26 cellular contexts compared by ENCODE assay signal in genomic region chr9:130276955-130277354, GRCh38. TPM values are rescaled to one million over a fixed set of nuclear protein-coding genes. Genes with fewer than 3 reads are reported as not detected.
"Had no signal": no experiment of that assay in that cellular context is flagged by ENCODE, and none has a peak within 500 bp of the region (broad histone marks: within the 10 kb centered on the region; RNA-seq: fewer than 3 reads in every experiment).

No MANE protein-coding gene starts in this region.

- H3K4me3 Mint-ChIP-seq: activated CD4-positive, alpha-beta memory T cell treated with anti-CD3 and anti-CD28 coated beads, Interleukin-2, amount 10 ng/mL, durations not matched to agents 7 days and 5 days; activated CD8-positive, alpha-beta memory T cell treated with anti-CD3 and anti-CD28 coated beads, Interleukin-2, amount 10 ng/mL, durations not matched to agents 7 days and 5 days; activated naive CD4-positive, alpha-beta T cell treated with anti-CD3 and anti-CD28 coated beads, Interleukin-2, amount 10 ng/mL, durations not matched to agents 7 days and 5 days; brain; effector memory CD8-positive, alpha-beta T cell; nephron progenitor cell; stimulated activated naive CD8-positive, alpha-beta T cell treated with anti-CD3 and anti-CD28 coated beads, Interleukin-15, Interleukin-2, amounts not matched to agents 100 ng/mL and 50 ng/mL, for 24 hours had no signal

- H3K27ac ChIP-seq: lower lobe of right lung, thyroid gland had no signal

- H3K36me3 ChIP-seq: esophagus muscularis mucosa, gastroesophageal sphincter, heart left ventricle, lower lobe of right lung, thyroid gland had no signal

- H3K9me3 ChIP-seq: esophagus muscularis mucosa, gastroesophageal sphincter, heart left ventricle, lower lobe of right lung, mucosa of descending colon, thyroid gland had no signal

- H3K36me3 Mint-ChIP-seq: activated CD8-positive, alpha-beta memory T cell treated with anti-CD3 and anti-CD28 coated beads, Interleukin-2, amount 10 ng/mL, durations not matched to agents 7 days and 5 days; activated naive CD4-positive, alpha-beta T cell treated with anti-CD3 and anti-CD28 coated beads, Interleukin-2, amount 10 ng/mL, durations not matched to agents 7 days and 5 days; brain had no signal

- DNase-seq: activated CD4-positive, alpha-beta memory T cell treated with anti-CD3 and anti-CD28 coated beads, Interleukin-2, amount 10 ng/mL, durations not matched to agents 7 days and 5 days; activated CD4-positive, alpha-beta T cell treated with anti-CD3 and anti-CD28 coated beads for 48 hours; activated CD8-positive, alpha-beta memory T cell treated with anti-CD3 and anti-CD28 coated beads, Interleukin-2, amount 10 ng/mL, durations not matched to agents 7 days and 5 days; activated effector memory CD4-positive, alpha-beta T cell treated with anti-CD3 and anti-CD28 coated beads, Interleukin-2, amount 50 U/mL, for 16 hours; activated naive CD4-positive, alpha-beta T cell treated with anti-CD3 and anti-CD28 coated beads, Interleukin-2, amount 10 ng/mL, durations not matched to agents 7 days and 5 days; activated T-cell treated with anti-CD3 and anti-CD28 coated beads for 4 hours; anterior cingulate cortex; caudate nucleus; dermis blood vessel endothelial cell; effector memory CD8-positive, alpha-beta T cell; heart left ventricle; islet precursor cell; lower lobe of right lung; mesendoderm; mucosa of descending colon; nephron progenitor cell; nucleus accumbens; stimulated activated CD4-positive, alpha-beta T cell treated with anti-CD3 and anti-CD28 coated beads, Interleukin-4, amount 100 ng/mL, for 24 hours; substantia nigra; thyroid gland had no signal

- H3K4me3 ChIP-seq: esophagus muscularis mucosa, gastroesophageal sphincter, heart left ventricle, lower lobe of right lung, mucosa of descending colon, thyroid gland had no signal

- H3K27ac Mint-ChIP-seq: activated CD4-positive, alpha-beta memory T cell treated with anti-CD3 and anti-CD28 coated beads, Interleukin-2, amount 10 ng/mL, durations not matched to agents 7 days and 5 days; activated CD8-positive, alpha-beta memory T cell treated with anti-CD3 and anti-CD28 coated beads, Interleukin-2, amount 10 ng/mL, durations not matched to agents 7 days and 5 days; activated naive CD4-positive, alpha-beta T cell treated with anti-CD3 and anti-CD28 coated beads, Interleukin-2, amount 10 ng/mL, durations not matched to agents 7 days and 5 days; brain; effector memory CD8-positive, alpha-beta T cell; nephron progenitor cell; stimulated activated naive CD8-positive, alpha-beta T cell treated with anti-CD3 and anti-CD28 coated beads, Interleukin-15, Interleukin-2, amounts not matched to agents 100 ng/mL and 50 ng/mL, for 24 hours had no signal

- ATAC-seq: activated CD8-positive, alpha-beta memory T cell treated with anti-CD3 and anti-CD28 coated beads, Interleukin-2, amount 10 ng/mL, durations not matched to agents 7 days and 5 days; effector memory CD8-positive, alpha-beta T cell; gastroesophageal sphincter; mucosa of descending colon had no signal

- H3K9me3 Mint-ChIP-seq: activated CD4-positive, alpha-beta memory T cell treated with anti-CD3 and anti-CD28 coated beads, Interleukin-2, amount 10 ng/mL, durations not matched to agents 7 days and 5 days; activated naive CD4-positive, alpha-beta T cell treated with anti-CD3 and anti-CD28 coated beads, Interleukin-2, amount 10 ng/mL, durations not matched to agents 7 days and 5 days; effector memory CD8-positive, alpha-beta T cell; stimulated activated naive CD8-positive, alpha-beta T cell treated with anti-CD3 and anti-CD28 coated beads, Interleukin-15, Interleukin-2, amounts not matched to agents 100 ng/mL and 50 ng/mL, for 24 hours had no signal

- H3K4me1 Mint-ChIP-seq: activated CD4-positive, alpha-beta memory T cell treated with anti-CD3 and anti-CD28 coated beads, Interleukin-2, amount 10 ng/mL, durations not matched to agents 7 days and 5 days; activated CD8-positive, alpha-beta memory T cell treated with anti-CD3 and anti-CD28 coated beads, Interleukin-2, amount 10 ng/mL, durations not matched to agents 7 days and 5 days; activated naive CD4-positive, alpha-beta T cell treated with anti-CD3 and anti-CD28 coated beads, Interleukin-2, amount 10 ng/mL, durations not matched to agents 7 days and 5 days had no signal

- H3K27me3 ChIP-seq: esophagus muscularis mucosa, gastroesophageal sphincter, heart left ventricle had no signal

RNA-seq across cellular contexts. Expression of gene HMCN2, which starts 11.4 kb away (rescaled TPM):
- total RNA-seq: activated CD4-positive, alpha-beta memory T cell treated with anti-CD3 and anti-CD28 coated beads, Interleukin-2, amount 10 ng/mL, durations not matched to agents 7 days and 5 days; activated CD8-positive, alpha-beta memory T cell treated with anti-CD3 and anti-CD28 coated beads, Interleukin-2, amount 10 ng/mL, durations not matched to agents 7 days and 5 days; renal cortical epithelial cell; T-helper 2 cell treated with Interferon-gamma antibody and Interleukin-4, amounts not matched to agents 100 ng/mL and 5 ng/mL, for 36 hours had no signal
